ENCODE assay signal across 9 cellular contexts in genomic region chr11:47378011-47378835, GRCh38. TPM values are rescaled to one million over a fixed set of nuclear protein-coding genes. Genes with fewer than 3 reads are reported as not detected.
A peak's percentile ranks its signal among the peaks of the same experiment; 100 is the strongest.
DNase-seq lines count a peak whose midpoint lies in the region; ATAC-seq and TF ChIP-seq lines count a peak whose summit lies in the region.
"Had no signal": no experiment of that assay in that cellular context is flagged by ENCODE, and none has a peak within 500 bp of the region (broad histone marks: within the 10 kb centered on the region; RNA-seq: fewer than 3 reads in every experiment).

Gene SPI1 (minus strand): TSS chr11:47378547. CDS start chr11:47378353, 194 bp downstream.

- DNase-seq in Peyer's patch (peak; percentile 50 to 92 (median 89)), left kidney (ENCODE audit: low read depth, low spot score) (peak; percentile 67), upper lobe of left lung (peak; percentile 79 to 90), A172 (ENCODE audit: low spot score) (no peak), foreskin keratinocyte (no peak)
- no peak for DNase-seq in activated CD8-positive, alpha-beta memory T cell treated with anti-CD3 and anti-CD28 coated beads, Interleukin-2, amount 50 U/mL, for 4 hours

- 48 to 62% methylated on average over 9 to 31 of the region's 31 CpGs for WGBS in upper lobe of left lung, 2 donors

- TF ChIP-seq POLR2A in Peyer's patch (IDR thresholded peaks at IDR 0.05) (no peak), upper lobe of left lung (IDR thresholded peaks at IDR 0.05) (peak in 2 of 4 donors; percentile 59 to 87)

- H3K9me3 ChIP-seq in Peyer's patch: no peaks in the 10 kb centered on the region
- no peaks in the 10 kb centered on the region for H3K9me3 ChIP-seq in upper lobe of left lung

- peaks cover 0 to 13% (median 1%) of the 10 kb centered on the region in 4 donors for H3K4me1 ChIP-seq in Peyer's patch
- H3K4me1 ChIP-seq in upper lobe of left lung: peaks cover 12 to 21% (median 13%) of the 10 kb centered on the region in 4 donors
- H3K4me1 ChIP-seq in foreskin keratinocyte: no peaks in the 10 kb centered on the region

- H3K4me3 ChIP-seq in Peyer's patch (peak within 1 kb of the TSS; percentile 40 to 55 (median 45)), upper lobe of left lung (peak within 1 kb of the TSS in 3 of 4 donors; percentile 40 to 48 (median 45))

- no peak for TF ChIP-seq CTCF in Peyer's patch (IDR thresholded peaks at IDR 0.05)
- no peak for TF ChIP-seq CTCF in upper lobe of left lung (IDR thresholded peaks at IDR 0.05)
- TF ChIP-seq CTCF in foreskin keratinocyte (conservative IDR thresholded peaks at IDR 0.05): no peak

- TF ChIP-seq EP300 in upper lobe of left lung (IDR thresholded peaks at IDR 0.05): no peak

- ATAC-seq in GM18868 (IDR thresholded peaks at IDR 0.05; ENCODE audit: unreplicated experiment): peak; percentile 82
- ATAC-seq in HG02884 (IDR thresholded peaks at IDR 0.05; ENCODE audit: unreplicated experiment): peak; percentile 83
- ATAC-seq in upper lobe of left lung (ENCODE audit: low FRiP score in 2 of 2): peak; percentile 62 to 73
- no peak for ATAC-seq in foreskin keratinocyte

- H3K27ac ChIP-seq in Peyer's patch: peak within 1 kb of the TSS; percentile 76 to 90 (median 83)
- peak within 1 kb of the TSS; percentile 83 to 97 (median 89) for H3K27ac ChIP-seq in upper lobe of left lung
- no peak within 1 kb of the TSS for H3K27ac ChIP-seq in foreskin keratinocyte

- H3K27me3 ChIP-seq in Peyer's patch (no peaks in the 10 kb centered on the region), upper lobe of left lung (no peaks in the 10 kb centered on the region), foreskin keratinocyte (no peaks in the 10 kb centered on the region)

- H3K36me3 ChIP-seq in Peyer's patch: no peaks in the 10 kb centered on the region
- H3K36me3 ChIP-seq in upper lobe of left lung: no peaks in the 10 kb centered on the region

RNA-seq across cellular contexts. Expression of gene SPI1, which starts in this region (rescaled TPM):
- total RNA-seq in Peyer's patch (10 to 100 TPM in 1 of 4 donors, 1 to 10 TPM in 3; 2.6 to 27.2 (median 7.8) TPM), upper lobe of left lung (100 to 1,000 TPM in 5 of 6 donors, 10 to 100 TPM in 1; 52.8 to 275 (median 179) TPM), foreskin keratinocyte (not detected in 2 replicates)
- 0.10 TPM in 1 of 2 replicates, not detected in the other for total RNA-seq in A172 (2014; rRNA removed; shearing (Covaris generic))
- polyA plus RNA-seq in foreskin keratinocyte: not detected in 2 replicates
- total RNA-seq: NCI-H460 had no signal

Comparison
In these comparisons a context has a peak if more than half of its experiments do, and no peak if none do; other contexts are left out.
1. DNase-seq: peak in Peyer's patch (3 of 3), left kidney (single experiment) and upper lobe of left lung (2 of 2); none in activated CD8-positive, alpha-beta memory T cell treated with anti-CD3 and anti-CD28 coated beads, Interleukin-2, amount 50 U/mL, for 4 hours (single experiment), A172 (single experiment) and foreskin keratinocyte (0 of 2).